ENCODE assay signal across 34 cellular contexts in the genomic region with DNA sequence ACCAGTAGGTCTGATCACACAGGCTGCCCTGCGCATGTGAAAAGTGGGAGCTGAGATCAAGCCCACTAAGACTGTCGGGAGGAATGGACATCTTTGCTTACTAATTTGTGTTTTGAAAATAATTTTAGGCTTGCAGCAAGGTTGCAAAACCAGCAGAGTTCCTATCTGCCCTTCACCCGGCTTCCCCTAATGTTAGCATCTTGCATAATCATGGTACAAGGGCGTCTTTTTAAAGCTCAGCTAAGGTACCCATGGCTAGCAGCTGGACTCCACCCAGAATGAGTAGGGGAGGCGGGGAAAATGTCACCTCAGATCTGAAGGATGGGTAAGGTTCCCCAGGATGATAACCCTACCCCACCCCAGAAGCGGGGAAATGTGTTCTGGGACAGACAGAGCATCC. TPM values are rescaled to one million over a fixed set of nuclear protein-coding genes. Genes with fewer than 3 reads are reported as not detected.
"Had no signal": no experiment of that assay in that cellular context is flagged by ENCODE, and none has a peak within 500 bp of the region (broad histone marks: within the 10 kb centered on the region; RNA-seq: fewer than 3 reads in every experiment).

No MANE protein-coding gene starts in this region.

- H3K9me3 ChIP-seq: ascending aorta, breast epithelium, colonic mucosa, esophagus squamous epithelium, gastroesophageal sphincter, heart right ventricle had no signal

- H3K4me3 ChIP-seq: ascending aorta, breast epithelium, cardiac muscle cell, colonic mucosa, esophagus squamous epithelium, gastroesophageal sphincter, heart right ventricle, hepatocyte had no signal

- ATAC-seq: activated naive CD4-positive, alpha-beta T cell treated with anti-CD3 and anti-CD28 coated beads, Interleukin-2, amount 50 U/mL, for 72 hours; activated T-cell treated with anti-CD3 and anti-CD28 coated beads, Interleukin-2, amount 50 U/mL, for 72 hours; gastroesophageal sphincter; heart right ventricle had no signal

- H2AFZ ChIP-seq: hepatocyte had no signal

- H3K4me1 ChIP-seq: ascending aorta, breast epithelium, colonic mucosa, heart right ventricle had no signal

- H3K79me2 ChIP-seq: hepatocyte had no signal

- H3K4me2 ChIP-seq: hepatocyte had no signal

- H3K27me3 ChIP-seq: ascending aorta, cardiac muscle cell, colonic mucosa, hepatocyte had no signal

- DNase-seq: activated CD4-positive, alpha-beta memory T cell treated with anti-CD3 and anti-CD28 coated beads, Interleukin-2, amount 10 ng/mL, durations not matched to agents 7 days and 5 days; activated CD4-positive, alpha-beta T cell treated with anti-CD3 and anti-CD28 coated beads for 1 hour; activated CD4-positive, alpha-beta T cell treated with anti-CD3 and anti-CD28 coated beads for 4 hours; activated CD4-positive, alpha-beta T cell treated with anti-CD3 and anti-CD28 coated beads, Interleukin-2, amount 10 ng/mL, durations not matched to agents 7 days and 5 days; activated CD4-positive, alpha-beta T cell treated with anti-CD3 and anti-CD28 coated beads, Interleukin-2, amount 50 U/mL, for 4 hours; activated CD8-positive, alpha-beta memory T cell treated with anti-CD3 and anti-CD28 coated beads, Interleukin-2, amount 50 U/mL, for 48 hours; activated gamma-delta T cell; activated naive CD4-positive, alpha-beta T cell; activated naive CD4-positive, alpha-beta T cell treated with anti-CD3 and anti-CD28 coated beads, Interleukin-2, amount 10 ng/mL, durations not matched to agents 7 days and 5 days; activated naive CD8-positive, alpha-beta T cell treated with anti-CD3 and anti-CD28 coated beads, Interleukin-2, amount 10 ng/mL, durations not matched to agents 7 days and 5 days; activated T-cell treated with anti-CD3 and anti-CD28 coated beads for 4 hours; activated T-cell treated with anti-CD3 and anti-CD28 coated beads, Interleukin-2, amount 50 U/mL, for 24 hours; activated T-cell treated with anti-CD3 and anti-CD28 coated beads, Interleukin-2, amount 50 U/mL, for 72 hours; central memory CD4-positive, alpha-beta T cell; cerebellar nuclear complex; colonic mucosa; effector CD8-positive, alpha-beta T cell; esophagus squamous epithelium; foreskin melanocyte; heart right ventricle had no signal

- H3K27ac ChIP-seq: ascending aorta, breast epithelium, cardiac muscle cell, colonic mucosa, epithelial cell of prostate, esophagus squamous epithelium, gastroesophageal sphincter, heart right ventricle, hepatocyte, VCaP had no signal

- H3K36me3 ChIP-seq: ascending aorta, breast epithelium, cardiac muscle cell, colonic mucosa, esophagus squamous epithelium, gastroesophageal sphincter, heart right ventricle had no signal

RNA-seq across cellular contexts. Expression of gene BMP7, which starts 25.3 kb away (rescaled TPM):
- total RNA-seq: activated CD4-positive, alpha-beta memory T cell treated with anti-CD3 and anti-CD28 coated beads, Interleukin-2, amount 10 ng/mL, durations not matched to agents 7 days and 5 days; activated CD4-positive, alpha-beta T cell treated with anti-CD3 and anti-CD28 coated beads, Interleukin-2, amount 10 ng/mL, durations not matched to agents 7 days and 5 days; activated naive CD4-positive, alpha-beta T cell treated with anti-CD3 and anti-CD28 coated beads, Interleukin-2, amount 50 U/mL, for 72 hours; activated naive CD8-positive, alpha-beta T cell treated with anti-CD3 and anti-CD28 coated beads, Interleukin-2, amount 10 ng/mL, durations not matched to agents 7 days and 5 days; ascending aorta; dermis microvascular lymphatic vessel endothelial cell; endothelial cell of umbilical vein; fibroblast of lung; fibroblast of villous mesenchyme; glomerular endothelial cell had no signal

RNA-seq across cellular contexts. Expression of gene SPO11, which starts 37.9 kb away (rescaled TPM):
- total RNA-seq: activated CD4-positive, alpha-beta memory T cell treated with anti-CD3 and anti-CD28 coated beads, Interleukin-2, amount 10 ng/mL, durations not matched to agents 7 days and 5 days; activated CD4-positive, alpha-beta T cell treated with anti-CD3 and anti-CD28 coated beads, Interleukin-2, amount 10 ng/mL, durations not matched to agents 7 days and 5 days; activated naive CD4-positive, alpha-beta T cell treated with anti-CD3 and anti-CD28 coated beads, Interleukin-2, amount 50 U/mL, for 72 hours; activated naive CD8-positive, alpha-beta T cell treated with anti-CD3 and anti-CD28 coated beads, Interleukin-2, amount 10 ng/mL, durations not matched to agents 7 days and 5 days; activated T-cell treated with anti-CD3 and anti-CD28 coated beads, Interleukin-2, amount 50 U/mL, for 72 hours; ascending aorta; breast epithelium; cardiac muscle cell; colonic mucosa; dermis microvascular lymphatic vessel endothelial cell; endothelial cell of umbilical vein; esophagus squamous epithelium; fibroblast of lung; fibroblast of villous mesenchyme; gastroesophageal sphincter; glomerular endothelial cell; heart right ventricle; hepatocyte; WTC11 had no signal
